ENCODE assay signal across 1 cellular context in genomic region chr14:20609215-20610001, GRCh38.
TF ChIP-seq lines count a peak whose summit lies in the region.

No MANE protein-coding gene starts in this region.

TF ChIP-seq in HepG2, 621 proteins besides CTCF, POLR2A, EP300 and RAD21 (continued from another document and continues in another):
- TF ChIP-seq ZBTB10 (CRISPR knock-in tag; IDR thresholded peaks at IDR 0.05; ENCODE audit: borderline replicate concordance) (no peak), ZNF335 (CRISPR knock-in tag; IDR thresholded peaks at IDR 0.05) (no peak), ZNF143 (CRISPR knock-in tag; IDR thresholded peaks at IDR 0.05) (no peak), ATF7-NPFF (CRISPR knock-in tag; IDR thresholded peaks at IDR 0.05; ENCODE audit: low read depth) (no peak), FOXA3 (CRISPR knock-in tag; IDR thresholded peaks at IDR 0.05) (0 out of 2 replicates have a peak, but pooled peaks have one; percentile 22), NONO (IDR thresholded peaks at IDR 0.05) (no peak), NONO (CRISPR knock-in tag; conservative IDR thresholded peaks at IDR 0.05) (no peak), HNRNPLL (IDR thresholded peaks at IDR 0.05; ENCODE audit: low read depth, low read length, poor library complexity, severe bottlenecking) (peak; percentile 14), ZNF841 (CRISPR knock-in tag; IDR thresholded peaks at IDR 0.05; ENCODE audit: borderline replicate concordance) (no peak), FLYWCH1 (CRISPR knock-in tag; IDR thresholded peaks at IDR 0.05) (no peak), KDM1A (CRISPR knock-in tag; IDR thresholded peaks at IDR 0.05) (peak; percentile 3; the same call in 1 of the 2 replicates), ARNT (IDR thresholded peaks at IDR 0.05) (no peak), SIX4 (CRISPR knock-in tag; IDR thresholded peaks at IDR 0.05) (no peak), KIAA2018 (CRISPR knock-in tag; IDR thresholded peaks at IDR 0.05; ENCODE audit: borderline replicate concordance) (no peak), NCOR1 (IDR thresholded peaks at IDR 0.05; ENCODE audit: borderline replicate concordance, low read length) (peak; percentile 79; the same call in 1 of the 2 replicates), NCOA5 (CRISPR knock-in tag; IDR thresholded peaks at IDR 0.05) (no peak), PHB2 (IDR thresholded peaks at IDR 0.05; ENCODE audit: partially characterized antibody) (no peak), ZNF788 (CRISPR knock-in tag; IDR thresholded peaks at IDR 0.05; ENCODE audit: borderline replicate concordance) (no peak; the same call in 1 of the 2 replicates), YEATS4 (CRISPR knock-in tag; IDR thresholded peaks at IDR 0.05; ENCODE audit: borderline replicate concordance) (no peak), ZNF354B (CRISPR knock-in tag; IDR thresholded peaks at IDR 0.05) (no peak), KLF11 (CRISPR knock-in tag; IDR thresholded peaks at IDR 0.05) (no peak), MNT (IDR thresholded peaks at IDR 0.05) (no peak), MAFF (IDR thresholded peaks at IDR 0.05; ENCODE audit: low read depth, low read length) (no peak), RFXANK (CRISPR knock-in tag; IDR thresholded peaks at IDR 0.05) (peak; percentile 39; the same call in 1 of the 2 replicates), ZXDC (CRISPR knock-in tag; IDR thresholded peaks at IDR 0.05) (no peak), IRF2 (CRISPR knock-in tag; IDR thresholded peaks at IDR 0.05) (no peak; the same call in 1 of the 2 replicates)
- TF ChIP-seq, protein P1, sequence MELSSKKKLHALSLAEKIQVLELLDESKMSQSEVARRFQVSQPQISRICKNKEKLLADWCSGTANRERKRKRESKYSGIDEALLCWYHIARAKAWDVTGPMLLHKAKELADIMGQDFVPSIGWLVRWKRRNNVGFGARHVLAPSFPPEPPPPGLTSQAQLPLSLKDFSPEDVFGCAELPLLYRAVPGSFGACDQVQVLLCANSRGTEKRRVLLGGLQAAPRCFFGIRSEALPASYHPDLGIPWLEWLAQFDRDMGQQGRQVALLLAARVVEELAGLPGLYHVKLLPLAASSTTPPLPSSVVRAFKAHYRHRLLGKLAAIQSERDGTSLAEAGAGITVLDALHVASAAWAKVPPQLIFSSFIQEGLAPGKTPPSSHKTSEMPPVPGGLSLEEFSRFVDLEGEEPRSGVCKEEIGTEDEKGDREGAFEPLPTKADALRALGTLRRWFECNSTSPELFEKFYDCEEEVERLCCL (CRISPR knock-in tag; IDR thresholded peaks at IDR 0.05; ENCODE audit: borderline replicate concordance): no peak
- TF ChIP-seq, protein P2, sequence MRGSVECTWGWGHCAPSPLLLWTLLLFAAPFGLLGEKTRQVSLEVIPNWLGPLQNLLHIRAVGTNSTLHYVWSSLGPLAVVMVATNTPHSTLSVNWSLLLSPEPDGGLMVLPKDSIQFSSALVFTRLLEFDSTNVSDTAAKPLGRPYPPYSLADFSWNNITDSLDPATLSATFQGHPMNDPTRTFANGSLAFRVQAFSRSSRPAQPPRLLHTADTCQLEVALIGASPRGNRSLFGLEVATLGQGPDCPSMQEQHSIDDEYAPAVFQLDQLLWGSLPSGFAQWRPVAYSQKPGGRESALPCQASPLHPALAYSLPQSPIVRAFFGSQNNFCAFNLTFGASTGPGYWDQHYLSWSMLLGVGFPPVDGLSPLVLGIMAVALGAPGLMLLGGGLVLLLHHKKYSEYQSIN (CRISPR knock-in tag; IDR thresholded peaks at IDR 0.05; ENCODE audit: borderline replicate concordance): no peak
- TF ChIP-seq, protein P3, sequence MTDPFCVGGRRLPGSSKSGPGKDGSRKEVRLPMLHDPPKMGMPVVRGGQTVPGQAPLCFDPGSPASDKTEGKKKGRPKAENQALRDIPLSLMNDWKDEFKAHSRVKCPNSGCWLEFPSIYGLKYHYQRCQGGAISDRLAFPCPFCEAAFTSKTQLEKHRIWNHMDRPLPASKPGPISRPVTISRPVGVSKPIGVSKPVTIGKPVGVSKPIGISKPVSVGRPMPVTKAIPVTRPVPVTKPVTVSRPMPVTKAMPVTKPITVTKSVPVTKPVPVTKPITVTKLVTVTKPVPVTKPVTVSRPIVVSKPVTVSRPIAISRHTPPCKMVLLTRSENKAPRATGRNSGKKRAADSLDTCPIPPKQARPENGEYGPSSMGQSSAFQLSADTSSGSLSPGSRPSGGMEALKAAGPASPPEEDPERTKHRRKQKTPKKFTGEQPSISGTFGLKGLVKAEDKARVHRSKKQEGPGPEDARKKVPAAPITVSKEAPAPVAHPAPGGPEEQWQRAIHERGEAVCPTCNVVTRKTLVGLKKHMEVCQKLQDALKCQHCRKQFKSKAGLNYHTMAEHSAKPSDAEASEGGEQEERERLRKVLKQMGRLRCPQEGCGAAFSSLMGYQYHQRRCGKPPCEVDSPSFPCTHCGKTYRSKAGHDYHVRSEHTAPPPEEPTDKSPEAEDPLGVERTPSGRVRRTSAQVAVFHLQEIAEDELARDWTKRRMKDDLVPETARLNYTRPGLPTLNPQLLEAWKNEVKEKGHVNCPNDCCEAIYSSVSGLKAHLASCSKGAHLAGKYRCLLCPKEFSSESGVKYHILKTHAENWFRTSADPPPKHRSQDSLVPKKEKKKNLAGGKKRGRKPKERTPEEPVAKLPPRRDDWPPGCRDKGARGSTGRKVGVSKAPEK (CRISPR knock-in tag; IDR thresholded peaks at IDR 0.05; ENCODE audit: borderline replicate concordance): no peak
- TF ChIP-seq, protein P4, sequence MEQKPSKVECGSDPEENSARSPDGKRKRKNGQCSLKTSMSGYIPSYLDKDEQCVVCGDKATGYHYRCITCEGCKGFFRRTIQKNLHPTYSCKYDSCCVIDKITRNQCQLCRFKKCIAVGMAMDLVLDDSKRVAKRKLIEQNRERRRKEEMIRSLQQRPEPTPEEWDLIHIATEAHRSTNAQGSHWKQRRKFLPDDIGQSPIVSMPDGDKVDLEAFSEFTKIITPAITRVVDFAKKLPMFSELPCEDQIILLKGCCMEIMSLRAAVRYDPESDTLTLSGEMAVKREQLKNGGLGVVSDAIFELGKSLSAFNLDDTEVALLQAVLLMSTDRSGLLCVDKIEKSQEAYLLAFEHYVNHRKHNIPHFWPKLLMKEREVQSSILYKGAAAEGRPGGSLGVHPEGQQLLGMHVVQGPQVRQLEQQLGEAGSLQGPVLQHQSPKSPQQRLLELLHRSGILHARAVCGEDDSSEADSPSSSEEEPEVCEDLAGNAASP (CRISPR knock-in tag; IDR thresholded peaks at IDR 0.05; ENCODE audit: borderline replicate concordance): 0 out of 2 replicates have a peak, but pooled peaks have one; percentile 24
- TF ChIP-seq, protein P5, sequence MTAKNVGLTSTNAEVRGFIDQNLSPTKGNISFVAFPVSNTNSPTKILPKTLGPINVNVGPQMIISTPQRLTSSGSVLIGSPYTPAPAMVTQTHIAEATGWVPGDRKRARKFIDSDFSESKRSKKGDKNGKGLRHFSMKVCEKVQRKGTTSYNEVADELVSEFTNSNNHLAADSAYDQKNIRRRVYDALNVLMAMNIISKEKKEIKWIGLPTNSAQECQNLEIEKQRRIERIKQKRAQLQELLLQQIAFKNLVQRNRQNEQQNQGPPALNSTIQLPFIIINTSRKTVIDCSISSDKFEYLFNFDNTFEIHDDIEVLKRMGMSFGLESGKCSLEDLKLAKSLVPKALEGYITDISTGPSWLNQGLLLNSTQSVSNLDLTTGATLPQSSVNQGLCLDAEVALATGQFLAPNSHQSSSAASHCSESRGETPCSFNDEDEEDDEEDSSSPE (CRISPR knock-in tag; IDR thresholded peaks at IDR 0.05): no peak
